ENCODE assay signal across 27 cellular contexts in the genomic region with DNA sequence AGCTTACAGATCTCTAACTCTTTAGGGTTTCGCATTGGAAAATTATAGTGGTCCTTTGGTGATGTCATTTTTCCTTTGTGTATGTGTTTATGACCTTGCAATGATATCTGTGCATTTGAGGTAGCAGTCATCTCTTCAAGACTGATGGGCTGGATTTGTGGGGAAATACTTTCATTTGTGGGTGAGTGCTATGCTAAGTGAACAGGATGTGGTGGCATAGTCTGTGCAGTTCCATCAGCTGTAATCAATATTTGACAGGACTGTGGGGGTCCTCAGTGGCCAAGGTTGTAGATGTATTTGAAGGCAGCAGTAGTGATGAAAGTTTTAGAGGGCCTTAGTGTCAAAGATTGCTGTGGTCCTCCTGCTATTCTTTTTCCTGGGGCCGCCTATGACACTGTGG.
"Had no signal": no experiment of that assay in that cellular context is flagged by ENCODE, and none has a peak within 500 bp of the region (broad histone marks: within the 10 kb centered on the region; RNA-seq: fewer than 3 reads in every experiment).

No MANE protein-coding gene starts in this region.

- ATAC-seq: activated CD4-positive, alpha-beta T cell treated with anti-CD3 and anti-CD28 coated beads for 36 hours; body of pancreas; effector memory CD8-positive, alpha-beta T cell; foreskin keratinocyte; gastrocnemius medialis had no signal

- H3K27me3 Mint-ChIP-seq: activated naive CD4-positive, alpha-beta T cell treated with anti-CD3 and anti-CD28 coated beads, Interleukin-2, amount 10 ng/mL, durations not matched to agents 7 days and 5 days had no signal

- H3K4me1 ChIP-seq: adrenal gland, body of pancreas, esophagus muscularis mucosa, foreskin keratinocyte, gastrocnemius medialis had no signal

- H3K4me3 Mint-ChIP-seq: activated CD4-positive, alpha-beta memory T cell treated with anti-CD3 and anti-CD28 coated beads for 36 hours; activated CD4-positive, alpha-beta T cell treated with anti-CD3 and anti-CD28 coated beads for 36 hours; activated CD4-positive, alpha-beta T cell treated with anti-CD3 and anti-CD28 coated beads, Interleukin-2, amount 10 ng/mL, durations not matched to agents 24 days and 14 days; activated naive CD4-positive, alpha-beta T cell treated with anti-CD3 and anti-CD28 coated beads, Interleukin-2, amount 10 ng/mL, durations not matched to agents 7 days and 5 days; activated T-cell treated with anti-CD3 and anti-CD28 coated beads, Interleukin-2, amount 50 U/mL, for 24 hours; activated T-cell treated with anti-CD3 and anti-CD28 coated beads, Interleukin-2, amount 50 U/mL, for 72 hours; effector memory CD8-positive, alpha-beta T cell had no signal

- H3K36me3 ChIP-seq: adrenal gland, gastrocnemius medialis had no signal

- H3K4me1 Mint-ChIP-seq: activated CD4-positive, alpha-beta T cell treated with anti-CD3 and anti-CD28 coated beads for 36 hours; activated CD4-positive, alpha-beta T cell treated with anti-CD3 and anti-CD28 coated beads, Interleukin-2, amount 10 ng/mL, durations not matched to agents 24 days and 14 days; activated naive CD4-positive, alpha-beta T cell treated with anti-CD3 and anti-CD28 coated beads, Interleukin-2, amount 10 ng/mL, durations not matched to agents 7 days and 5 days had no signal

- H3K4me3 ChIP-seq: adrenal gland, body of pancreas, esophagus muscularis mucosa, gastrocnemius medialis had no signal

- H3K27ac Mint-ChIP-seq: activated CD4-positive, alpha-beta memory T cell treated with anti-CD3 and anti-CD28 coated beads for 36 hours; activated CD4-positive, alpha-beta T cell treated with anti-CD3 and anti-CD28 coated beads for 36 hours; activated CD4-positive, alpha-beta T cell treated with anti-CD3 and anti-CD28 coated beads, Interleukin-2, amount 10 ng/mL, durations not matched to agents 24 days and 14 days; activated naive CD4-positive, alpha-beta T cell treated with anti-CD3 and anti-CD28 coated beads, Interleukin-2, amount 10 ng/mL, durations not matched to agents 7 days and 5 days; activated naive CD4-positive, alpha-beta T cell treated with anti-CD3 and anti-CD28 coated beads, Interleukin-2, amount 50 U/mL, for 72 hours; activated T-cell treated with anti-CD3 and anti-CD28 coated beads, Interleukin-2, amount 50 U/mL, for 24 hours; activated T-cell treated with anti-CD3 and anti-CD28 coated beads, Interleukin-2, amount 50 U/mL, for 72 hours; effector memory CD8-positive, alpha-beta T cell had no signal

- H3K9me3 Mint-ChIP-seq: activated CD4-positive, alpha-beta T cell treated with anti-CD3 and anti-CD28 coated beads, Interleukin-2, amount 10 ng/mL, durations not matched to agents 24 days and 14 days; activated naive CD4-positive, alpha-beta T cell treated with anti-CD3 and anti-CD28 coated beads, Interleukin-2, amount 10 ng/mL, durations not matched to agents 7 days and 5 days had no signal

- H3K36me3 Mint-ChIP-seq: activated CD4-positive, alpha-beta memory T cell treated with anti-CD3 and anti-CD28 coated beads for 36 hours; activated naive CD4-positive, alpha-beta T cell treated with anti-CD3 and anti-CD28 coated beads, Interleukin-2, amount 10 ng/mL, durations not matched to agents 7 days and 5 days had no signal

- H3K27me3 ChIP-seq: adrenal gland, body of pancreas, esophagus muscularis mucosa, gastrocnemius medialis had no signal

- H3K27ac ChIP-seq: adrenal gland, body of pancreas, esophagus muscularis mucosa, foreskin keratinocyte, gastrocnemius medialis had no signal

- DNase-seq: activated CD4-positive, alpha-beta memory T cell treated with anti-CD3 and anti-CD28 coated beads for 36 hours; activated CD4-positive, alpha-beta T cell treated with anti-CD3 and anti-CD28 coated beads for 36 hours; activated CD4-positive, alpha-beta T cell treated with anti-CD3 and anti-CD28 coated beads, Interleukin-2, amount 10 ng/mL, durations not matched to agents 24 days and 14 days; activated CD4-positive, CD25-positive, alpha-beta regulatory T cell; activated CD4-positive, CD25-positive, alpha-beta regulatory T cell treated with anti-CD3 and anti-CD28 coated beads, Interleukin-2, amount 50 U/mL, for 72 hours; activated CD8-positive, alpha-beta memory T cell treated with anti-CD3 and anti-CD28 coated beads, Interleukin-2, amount 50 U/mL, for 48 hours; activated gamma-delta T cell; activated naive CD4-positive, alpha-beta T cell; activated naive CD4-positive, alpha-beta T cell treated with anti-CD3 and anti-CD28 coated beads, Interleukin-2, amount 10 ng/mL, durations not matched to agents 7 days and 5 days; activated T-cell treated with anti-CD3 and anti-CD28 coated beads for 4 hours; activated T-cell treated with anti-CD3 and anti-CD28 coated beads, Interleukin-2, amount 50 U/mL, for 24 hours; activated T-cell treated with anti-CD3 and anti-CD28 coated beads, Interleukin-2, amount 50 U/mL, for 72 hours; adrenal gland; amygdala; aorta; body of pancreas; caudate nucleus; cortex of kidney; dermis blood vessel endothelial cell; effector CD4-positive, alpha-beta T cell; effector memory CD8-positive, alpha-beta T cell; erythroblast; foreskin keratinocyte; gastrocnemius medialis; glutamatergic neuron had no signal

- H3K9me3 ChIP-seq: body of pancreas, esophagus muscularis mucosa, gastrocnemius medialis had no signal
